Comparison of ENCODE assay signal across 28 cellular contexts in genomic region chr11:64558869-64559268, GRCh38. TPM values are rescaled to one million over a fixed set of nuclear protein-coding genes. Genes with fewer than 3 reads are reported as not detected.
"Had no signal": no experiment of that assay in that cellular context is flagged by ENCODE, and none has a peak within 500 bp of the region (broad histone marks: within the 10 kb centered on the region; RNA-seq: fewer than 3 reads in every experiment).

No MANE protein-coding gene starts in this region.

- H3K27ac ChIP-seq: brain microvascular endothelial cell, esophagus muscularis mucosa, neutrophil, pancreas, psoas muscle, right atrium auricular region, upper lobe of right lung, WERI-Rb-1 had no signal

- H3K27me3 ChIP-seq: brain microvascular endothelial cell, pancreas, right atrium auricular region, upper lobe of right lung had no signal

- FAIRE-seq: frontal cortex, pancreas had no signal

- ATAC-seq: activated naive CD4-positive, alpha-beta T cell treated with anti-CD3 and anti-CD28 coated beads, Interleukin-2, amount 50 U/mL, for 72 hours; activated T-helper 17 cell treated with anti-CD3 and anti-CD28 coated beads, Interleukin-2, amount 50 U/mL, for 72 hours; effector memory CD8-positive, alpha-beta T cell; mucosa of descending colon; pancreas; psoas muscle; stimulated activated naive CD8-positive, alpha-beta T cell treated with anti-CD3 and anti-CD28 coated beads, Interleukin-15, Interleukin-2, amounts not matched to agents 100 U/mL and 50 U/mL, for 24 hours; upper lobe of right lung had no signal

- H3K9me3 ChIP-seq: esophagus muscularis mucosa, mucosa of descending colon, neutrophil, pancreas, psoas muscle, right atrium auricular region, upper lobe of right lung had no signal

- H3K36me3 ChIP-seq: brain microvascular endothelial cell, esophagus muscularis mucosa, neutrophil, pancreas, right atrium auricular region, upper lobe of right lung, WERI-Rb-1 had no signal

- DNase-seq: activated CD4-positive, alpha-beta T cell treated with anti-CD3 and anti-CD28 coated beads for 1 hour; activated CD8-positive, alpha-beta memory T cell treated with anti-CD3 and anti-CD28 coated beads for 24 hours; activated CD8-positive, alpha-beta memory T cell treated with anti-CD3 and anti-CD28 coated beads, Interleukin-2, amount 50 U/mL, for 4 hours; activated T-cell treated with anti-CD3 and anti-CD28 coated beads, Interleukin-2, amount 50 U/mL, for 24 hours; aorta; brain microvascular endothelial cell; effector memory CD8-positive, alpha-beta T cell; glutamatergic neuron; hippocampal formation; left cardiac atrium; mucosa of descending colon; stimulated activated CD4-positive, alpha-beta T cell treated with anti-CD3 and anti-CD28 coated beads, Interleukin-12 subunit alpha, Interleukin-12 subunit beta, amount 100 ng/mL, for 4 hours; stimulated activated CD4-positive, alpha-beta T cell treated with anti-CD3 and anti-CD28 coated beads, Interleukin-4, amount 100 ng/mL, for 4 hours; stimulated activated naive CD8-positive, alpha-beta T cell treated with anti-CD3 and anti-CD28 coated beads, Interleukin-15, Interleukin-2, amounts not matched to agents 100 U/mL and 50 U/mL, for 24 hours; WERI-Rb-1 had no signal

- H3K4me3 ChIP-seq: esophagus muscularis mucosa, mucosa of descending colon, pancreas, psoas muscle, right atrium auricular region, upper lobe of right lung had no signal

RNA-seq across cellular contexts. Expression of gene SLC22A11, which starts 3.1 kb away (rescaled TPM):
- total RNA-seq: activated naive CD4-positive, alpha-beta T cell treated with anti-CD3 and anti-CD28 coated beads, Interleukin-2, amount 50 U/mL, for 72 hours; activated T-helper 17 cell treated with anti-CD3 and anti-CD28 coated beads, Interleukin-2, amount 50 U/mL, for 72 hours; dermis microvascular lymphatic vessel endothelial cell; esophagus muscularis mucosa; frontal cortex; left cardiac atrium; psoas muscle; right atrium auricular region; subcutaneous adipose tissue; T-helper 2 cell treated with Interferon-gamma antibody and Interleukin-4, amounts not matched to agents 100 ng/mL and 5 ng/mL, for 36 hours; upper lobe of right lung had no signal
- polyA plus RNA-seq: aorta, psoas muscle had no signal

RNA-seq across cellular contexts. Expression of gene SLC22A12, which starts 32.2 kb away (rescaled TPM):
- total RNA-seq: activated naive CD4-positive, alpha-beta T cell treated with anti-CD3 and anti-CD28 coated beads, Interleukin-2, amount 50 U/mL, for 72 hours; activated T-helper 17 cell treated with anti-CD3 and anti-CD28 coated beads, Interleukin-2, amount 50 U/mL, for 72 hours; aorta; dermis microvascular lymphatic vessel endothelial cell; esophagus muscularis mucosa; frontal cortex; left cardiac atrium; mucosa of descending colon; pancreas; psoas muscle; right atrium auricular region; subcutaneous adipose tissue; T-helper 2 cell treated with Interferon-gamma antibody and Interleukin-4, amounts not matched to agents 100 ng/mL and 5 ng/mL, for 36 hours; upper lobe of right lung had no signal
- polyA plus RNA-seq: aorta, pancreas, psoas muscle, thymus had no signal
